8 cellular contexts compared by ENCODE assay signal in genomic region chr2:237669628-237670351, GRCh38. TPM values are rescaled to one million over a fixed set of nuclear protein-coding genes. Genes with fewer than 3 reads are reported as not detected.
DNase-seq lines count a peak whose midpoint lies in the region; ATAC-seq and TF ChIP-seq lines count a peak whose summit lies in the region.

No MANE protein-coding gene starts in this region.

- no peaks in the 10 kb centered on the region for H3K9me3 Mint-ChIP-seq in activated T-cell treated with anti-CD3 and anti-CD28 coated beads, Interleukin-2, amount 50 U/mL, for 72 hours

- WGBS in heart left ventricle, 4 donors = 30 to 38% (median 36%) methylated on average over 21 of the region's 21 CpGs
- WGBS in stomach, 5 donors = 41 to 53% (median 51%) methylated on average over 21 of the region's 21 CpGs
- WGBS in neuronal stem cell (ENCODE audit: extremely low coverage in 2 of 2, insufficient read length in 2 of 2, insufficient replicate concordance in 1 of 2), 2 donors = no CpG with 5 or more reads among the region's 21 CpGs

- H3K4me3 Mint-ChIP-seq in activated T-cell treated with anti-CD3 and anti-CD28 coated beads, Interleukin-2, amount 50 U/mL, for 72 hours = no peak overlapping the region

- ATAC-seq in GM18861 (IDR thresholded peaks at IDR 0.05; ENCODE audit: unreplicated experiment) (peak; percentile 46), HG03342 (IDR thresholded peaks at IDR 0.05; ENCODE audit: unreplicated experiment) (peak; percentile 48), heart left ventricle (peak; percentile 78 to 87 (median 84))
- ATAC-seq in activated T-cell treated with anti-CD3 and anti-CD28 coated beads, Interleukin-2, amount 50 U/mL, for 72 hours (replicated peaks in 1 of 2) = no peak

- H2BK120ac ChIP-seq in neuronal stem cell (ENCODE audit: low read depth, low read length) = no peak overlapping the region

- no peak overlapping the region for H3K23ac ChIP-seq in neuronal stem cell (ENCODE audit: low read depth, low read length, poor library complexity)

- peaks cover 28% of the 10 kb centered on the region for H3K4me1 Mint-ChIP-seq in activated T-cell treated with anti-CD3 and anti-CD28 coated beads, Interleukin-2, amount 50 U/mL, for 72 hours (ENCODE audit: low read depth)

- no peak overlapping the region for H4K91ac ChIP-seq in neuronal stem cell (ENCODE audit: low read depth, low read length, poor library complexity)

- H2AK5ac ChIP-seq in neuronal stem cell (ENCODE audit: low read depth, low read length) = no peak overlapping the region

- TF ChIP-seq POLR2A in heart left ventricle (IDR thresholded peaks at IDR 0.05) (no peak), stomach (IDR thresholded peaks at IDR 0.05) (no peak)

- peaks cover 2% of the 10 kb centered on the region for H3K79me1 ChIP-seq in neuronal stem cell (ENCODE audit: low read depth, low read length)

- H3K14ac ChIP-seq in neuronal stem cell (ENCODE audit: low read length) = no peak overlapping the region

- no peaks in the 10 kb centered on the region for H3K36me3 Mint-ChIP-seq in activated T-cell treated with anti-CD3 and anti-CD28 coated beads, Interleukin-2, amount 50 U/mL, for 72 hours (ENCODE audit: insufficient read depth in 2 of 2)

- H3K9me3 ChIP-seq in heart left ventricle = no peaks in the 10 kb centered on the region
- no peaks in the 10 kb centered on the region for H3K9me3 ChIP-seq in stomach
- no peaks in the 10 kb centered on the region for H3K9me3 ChIP-seq in neuronal stem cell (replicated peaks in 1 of 2; ENCODE audit: control insufficient read depth in 2 of 2, insufficient read depth in 1 of 2, low read depth in 1 of 2, low read length in 2 of 2)

- H2BK5ac ChIP-seq in neuronal stem cell (ENCODE audit: low read length) = no peak overlapping the region

- no peak overlapping the region for H3K4me3 ChIP-seq in heart left ventricle
- H3K4me3 ChIP-seq in stomach = no peak overlapping the region
- H3K4me3 ChIP-seq in neuronal stem cell (ENCODE audit: low read length in 2 of 2) = no peak overlapping the region

- H2BK15ac ChIP-seq in neuronal stem cell (ENCODE audit: low read length) = no peak overlapping the region

- TF ChIP-seq CTCF in heart left ventricle (IDR thresholded peaks at IDR 0.05) (no peak), stomach (IDR thresholded peaks at IDR 0.05) (no peak)

- H2AFZ ChIP-seq in neuronal stem cell (ENCODE audit: low read length) = no peak overlapping the region

- H4K8ac ChIP-seq in neuronal stem cell (ENCODE audit: low read depth, low read length) = no peak overlapping the region

- H3K27ac ChIP-seq in heart left ventricle = peak overlapping the region; percentile 60 to 88 (median 74)
- peak overlapping the region in 4 of 5 donors; percentile 48 to 71 (median 62) for H3K27ac ChIP-seq in stomach
- no peak overlapping the region for H3K27ac ChIP-seq in neuronal stem cell (replicated peaks; ENCODE audit: low read length)
- no peak overlapping the region for H3K27ac ChIP-seq in substantia nigra (ENCODE audit: low read depth, low read length, poor library complexity, severe bottlenecking)

- H3K4me1 ChIP-seq in heart left ventricle = peaks cover 8 to 63% (median 40%) of the 10 kb centered on the region in 12 donors
- H3K4me1 ChIP-seq in stomach = peaks cover 18 to 43% (median 33%) of the 10 kb centered on the region in 4 donors
- H3K4me1 ChIP-seq in neuronal stem cell (ENCODE audit: control insufficient read depth in 2 of 2, insufficient read depth in 1 of 2, low read depth in 1 of 2, low read length in 2 of 2) = peaks cover 20 to 39% of the 10 kb centered on the region in 2 donors

- no peak overlapping the region for H2BK12ac ChIP-seq in neuronal stem cell (ENCODE audit: low read length)

- no peak overlapping the region for H3K27ac Mint-ChIP-seq in activated T-cell treated with anti-CD3 and anti-CD28 coated beads, Interleukin-2, amount 50 U/mL, for 72 hours

- no peak overlapping the region for H3K4ac ChIP-seq in neuronal stem cell (ENCODE audit: low read length)

- H3K4me2 ChIP-seq in neuronal stem cell (ENCODE audit: insufficient read depth, low read length, poor library complexity, severe bottlenecking) = no peak overlapping the region

- H3K36me3 ChIP-seq in heart left ventricle = no peaks in the 10 kb centered on the region
- no peaks in the 10 kb centered on the region for H3K36me3 ChIP-seq in stomach
- H3K36me3 ChIP-seq in neuronal stem cell (replicated peaks in 1 of 2; ENCODE audit: control insufficient read depth in 2 of 2, insufficient read depth in 2 of 2, low read length in 2 of 2) = peaks cover 0 to 5% of the 10 kb centered on the region in 2 donors

- DNase-seq in RPMI7951 (ENCODE audit: low read depth) = peak; percentile 100
- peak; percentile 77 to 89 (median 83) for DNase-seq in heart left ventricle
- no peak for DNase-seq in stomach
- no peak for DNase-seq in activated T-cell treated with anti-CD3 and anti-CD28 coated beads, Interleukin-2, amount 50 U/mL, for 72 hours
- no peak for DNase-seq in neuronal stem cell (ENCODE audit: low spot score)
- DNase-seq in substantia nigra (lab: John Stamatoyannopoulos, UW) = no peak

- no peak overlapping the region for H3K18ac ChIP-seq in neuronal stem cell (ENCODE audit: low read length)

- intact Hi-C loops in heart left ventricle (cut with DNase I) (loop anchor here in 9 of 10 donors (2.0 to 10.0 kb wide), 9 partner anchors 42 to 157 kb away; partner anchors contain the start of genes LRRFIP1 (in 2 of the 9) and RAB17 (in 1 of the 9)), stomach (cut with DNase I; ENCODE audit: low total_unique reads) (loop anchor here (5.0 kb wide), 1 partner anchor 73 kb away; no protein-coding TSS in a partner anchor)

- H3K27me3 Mint-ChIP-seq in activated T-cell treated with anti-CD3 and anti-CD28 coated beads, Interleukin-2, amount 50 U/mL, for 72 hours (ENCODE audit: low read depth) = no peaks in the 10 kb centered on the region

- no peak overlapping the region for H3K9ac ChIP-seq in neuronal stem cell (ENCODE audit: low read depth, low read length, poor library complexity)

- no peak for TF ChIP-seq EP300 in stomach (IDR thresholded peaks at IDR 0.05)

- H3K27me3 ChIP-seq in heart left ventricle (no peaks in the 10 kb centered on the region), stomach (no peaks in the 10 kb centered on the region), neuronal stem cell (ENCODE audit: control insufficient read depth in 3 of 3, insufficient read depth in 3 of 3, low read depth in 1 of 3, low read length in 3 of 3) (no peaks in the 10 kb centered on the region)

RNA-seq across cellular contexts. Expression of gene LRRFIP1, which starts 42.4 kb away (rescaled TPM):
- total RNA-seq in RPMI7951 (2014; rRNA removed; shearing (Covaris generic)) = 48.1 and 57.7 TPM in 2 replicates
- total RNA-seq in heart left ventricle = 100 to 1,000 TPM in 8 of 9 donors, 10 to 100 TPM in 1; 78.7 to 151 (median 111) TPM
- polyA plus RNA-seq in heart left ventricle = 100 to 1,000 TPM in 1 of 2 donors, 10 to 100 TPM in 1; 87.6 to 128 TPM
- total RNA-seq in stomach = 100 to 1,000 TPM; 126 to 201 (median 152) TPM
- 10 to 100 TPM; 31.6 to 43.7 (median 40.6) TPM for polyA plus RNA-seq in stomach
- 100 to 1,000 TPM; 198 to 239 TPM for total RNA-seq in activated T-cell treated with anti-CD3 and anti-CD28 coated beads, Interleukin-2, amount 50 U/mL, for 72 hours
- 30.3 TPM for polyA plus RNA-seq in neuronal stem cell (2013, experiment 1 of 2)
- polyA plus RNA-seq in neuronal stem cell (2013, experiment 2 of 2) = 33.9 TPM

Comparison
In these comparisons a context has a peak if more than half of its experiments do, and no peak if none do; other contexts are left out.
1. ATAC-seq: peak in GM18861 (single experiment), HG03342 (single experiment) and heart left ventricle (4 of 4); none in activated T-cell treated with anti-CD3 and anti-CD28 coated beads, Interleukin-2, amount 50 U/mL, for 72 hours (0 of 2).
2. DNase-seq: peak in RPMI7951 (single experiment) and heart left ventricle (5 of 5); none in stomach (single experiment), activated T-cell treated with anti-CD3 and anti-CD28 coated beads, Interleukin-2, amount 50 U/mL, for 72 hours (0 of 2), neuronal stem cell (single experiment) and substantia nigra (0 of 49).
3. H3K27ac ChIP-seq: peak in heart left ventricle (12 of 12) and stomach (4 of 5); none in neuronal stem cell (single experiment) and substantia nigra (single experiment).